Comparison of ENCODE assay signal across 11 cellular contexts in genomic region chr16:85767569-85767968, GRCh38. TPM values are rescaled to one million over a fixed set of nuclear protein-coding genes. Genes with fewer than 3 reads are reported as not detected.
A peak's percentile ranks its signal among the peaks of the same experiment; 100 is the strongest.
DNase-seq lines count a peak whose midpoint lies in the region; ATAC-seq and TF ChIP-seq lines count a peak whose summit lies in the region.
"Had no signal": no experiment of that assay in that cellular context is flagged by ENCODE, and none has a peak within 500 bp of the region (broad histone marks: within the 10 kb centered on the region; RNA-seq: fewer than 3 reads in every experiment).

No MANE protein-coding gene starts in this region.

- H3K4me3 Mint-ChIP-seq in CD4-positive, alpha-beta T cell, result no peak overlapping the region
- H3K4me3 Mint-ChIP-seq: effector memory CD8-positive, alpha-beta T cell had no signal

- ATAC-seq in PC-3 (peak; percentile 99), omental fat pad (ENCODE audit: low FRiP score) (peak; percentile 47)
- no peak for ATAC-seq in CD4-positive, alpha-beta T cell (ENCODE audit: poor library complexity)
- ATAC-seq: effector memory CD8-positive, alpha-beta T cell had no signal

- no peaks in the 10 kb centered on the region for H3K9me3 ChIP-seq in PC-3 (ENCODE audit: low read length)
- no peaks in the 10 kb centered on the region for H3K9me3 ChIP-seq in CD4-positive, alpha-beta T cell (ENCODE audit: control insufficient read depth, low read length)

- H3K27ac ChIP-seq in PC-3 (ENCODE audit: low read length), result peak overlapping the region; percentile 48
- no peak overlapping the region for H3K27ac ChIP-seq in CD4-positive, alpha-beta T cell (ENCODE audit: low read depth, low read length)

- no peaks in the 10 kb centered on the region for H3K79me2 ChIP-seq in PC-3 (ENCODE audit: low read length)

- peaks cover 14% of the 10 kb centered on the region for H3K4me1 ChIP-seq in PC-3 (ENCODE audit: insufficient read depth, low read length)

- no peaks in the 10 kb centered on the region for H3K27me3 ChIP-seq in PC-3 (ENCODE audit: low read length)
- no peaks in the 10 kb centered on the region for H3K27me3 ChIP-seq in CD4-positive, alpha-beta T cell (ENCODE audit: control insufficient read depth, insufficient read depth, low read length)

- no peaks in the 10 kb centered on the region for H3K4me1 Mint-ChIP-seq in CD4-positive, alpha-beta T cell (ENCODE audit: low read depth)

- H3K27ac Mint-ChIP-seq in CD4-positive, alpha-beta T cell, result no peak overlapping the region
- H3K27ac Mint-ChIP-seq: effector memory CD8-positive, alpha-beta T cell had no signal

- CTCF ChIA-PET in PC-3 (lab: Charles Lee), result no interaction called here
- CTCF ChIA-PET in CD4-positive, alpha-beta T cell (lab: Charles Lee), result no interaction called here

- no TSS peak for BruUV-seq in PC-3 (replicated peaks; lab: Mats Ljungman, UMichigan)

- no peak overlapping the region for H3K4me3 ChIP-seq in PC-3 (ENCODE audit: low read length)
- no peak overlapping the region for H3K4me3 ChIP-seq in epithelial cell of esophagus (ENCODE audit: low read length)

- no peaks in the 10 kb centered on the region for H4K20me1 ChIP-seq in PC-3 (ENCODE audit: low read length)

- DNase-seq in GM03348 (ENCODE audit: low spot score) (peak; percentile 93), PC-3 (peak; percentile 81), epithelial cell of esophagus (ENCODE audit: low read depth) (peak; percentile 94), omental fat pad (ENCODE audit: low spot score) (no peak), NCI-H1436 (lab: John Stamatoyannopoulos, UW) (no peak), GM20000 (ENCODE audit: low spot score) (no peak), NCI-H2029 treated with DMSO at 0.1 percent for 48 hours (lab: John Stamatoyannopoulos, UW) (no peak)
- no peak for DNase-seq in CD4-positive, alpha-beta T cell
- DNase-seq: DND-41; effector memory CD8-positive, alpha-beta T cell; NCI-H2029 had no signal

- H3K9me2 ChIP-seq in PC-3 (replicated peaks; ENCODE audit: low read length), result no peaks in the 10 kb centered on the region

- intact Hi-C loops in PC-3 (cut with micrococcal nuclease), result no loop called here
- intact Hi-C loops in CD4-positive, alpha-beta T cell (cut with DNase I, micrococcal nuclease), result no loop called here

- no peaks in the 10 kb centered on the region for H3F3A ChIP-seq in PC-3 (ENCODE audit: low read length, unreplicated experiment)

- no peaks in the 10 kb centered on the region for H3K27me3 Mint-ChIP-seq in CD4-positive, alpha-beta T cell

- H3K36me3 Mint-ChIP-seq in CD4-positive, alpha-beta T cell (ENCODE audit: low read depth), result peaks cover 8% of the 10 kb centered on the region

- TF ChIP-seq CTCF in PC-3 (conservative IDR thresholded peaks at IDR 0.05; ENCODE audit: low read depth, low read length) (no peak), epithelial cell of esophagus (IDR thresholded peaks at IDR 0.05; ENCODE audit: insufficient read depth, low read depth, low read length, missing control alignments) (no peak), omental fat pad (IDR thresholded peaks at IDR 0.05) (no peak), GM20000 (IDR thresholded peaks at IDR 0.05; ENCODE audit: extremely low read depth, missing control alignments) (no peak)
- TF ChIP-seq CTCF in CD4-positive, alpha-beta T cell (IDR thresholded peaks at IDR 0.05), result no peak

- H2AFZ ChIP-seq in PC-3 (ENCODE audit: low read length), result no peak overlapping the region; the same call in 1 of the 2 replicates

- H3K9me3 Mint-ChIP-seq in CD4-positive, alpha-beta T cell, result no peaks in the 10 kb centered on the region
- H3K9me3 Mint-ChIP-seq: effector memory CD8-positive, alpha-beta T cell had no signal

- peak overlapping the region; percentile 71 for H3K4me2 ChIP-seq in PC-3 (ENCODE audit: low read length)

- no peaks in the 10 kb centered on the region for H3K36me3 ChIP-seq in PC-3 (ENCODE audit: low read depth, low read length)

- POLR2A ChIA-PET in PC-3 (lab: Charles Lee; ENCODE audit: unreplicated experiment), result interaction anchor here (0.8 kb wide), 1 partner anchor 16 kb away, joined by 4 read pairs; no protein-coding TSS in a partner anchor
- POLR2A ChIA-PET in CD4-positive, alpha-beta T cell (lab: Charles Lee), result no interaction called here

- no peak overlapping the region for H3K9ac ChIP-seq in PC-3 (ENCODE audit: low read length)

RNA-seq across cellular contexts. Expression of gene C16orf74, which starts 16.7 kb away (rescaled TPM):
- total RNA-seq in PC-3 (2014; rRNA removed) (64.6 and 71.0 TPM in 2 replicates), omental fat pad (1 to 10 TPM; 1.1 to 3.5 (median 2.8) TPM)
- total RNA-seq in CD4-positive, alpha-beta T cell, result 1 to 10 TPM; 2.1 to 2.9 TPM

RNA-seq across cellular contexts. Expression of gene EMC8, which starts 31.8 kb away (rescaled TPM):
- total RNA-seq in PC-3 (2014; rRNA removed) (42.6 and 46.1 TPM in 2 replicates), omental fat pad (10 to 100 TPM; 22.2 to 39.0 (median 27.3) TPM)
- 10 to 100 TPM; 38.9 to 41.7 TPM for total RNA-seq in CD4-positive, alpha-beta T cell

RNA-seq across cellular contexts. Expression of gene COX4I1, which starts 31.9 kb away (rescaled TPM):
- total RNA-seq in PC-3 (2014; rRNA removed) (539 and 598 TPM in 2 replicates), omental fat pad (100 to 1,000 TPM; 379 to 637 (median 462) TPM)
- 100 to 1,000 TPM; 749 to 750 TPM for total RNA-seq in CD4-positive, alpha-beta T cell

Comparison
In these comparisons a context has a peak if more than half of its experiments do, and no peak if none do; other contexts are left out.
1. DNase-seq: peak in GM03348 (single experiment), PC-3 (single experiment) and epithelial cell of esophagus (single experiment); none in omental fat pad (single experiment), NCI-H1436 (single experiment), GM20000 (single experiment), NCI-H2029 treated with DMSO at 0.1 percent for 48 hours (single experiment) and CD4-positive, alpha-beta T cell (0 of 10).
2. RNA of gene C16orf74, which starts 16.7 kb away (total RNA-seq): 64.6 to 71.0 TPM in PC-3; 1.1 to 3.5 TPM in omental fat pad and 2.1 to 2.9 TPM in CD4-positive, alpha-beta T cell; every median in the first group is over 10 times any median in the second.